In genomic region chr12:57763881-57764661, GRCh38 we compare ENCODE assay signal across 11 cellular contexts. TPM values are rescaled to one million over a fixed set of nuclear protein-coding genes. Genes with fewer than 3 reads are reported as not detected.
A peak's percentile ranks its signal among the peaks of the same experiment; 100 is the strongest.
DNase-seq lines count a peak whose midpoint lies in the region; TF ChIP-seq lines count a peak whose summit lies in the region.
"Had no signal": no experiment of that assay in that cellular context is flagged by ENCODE, and none has a peak within 500 bp of the region (broad histone marks: within the 10 kb centered on the region; RNA-seq: fewer than 3 reads in every experiment).

No MANE protein-coding gene starts in this region.

- no peak overlapping the region for H2AFZ ChIP-seq in GM23248

- H3K27ac Mint-ChIP-seq in T-helper 1 cell treated with Interleukin-12 subunit alpha and Interleukin-12 subunit beta and Interleukin-4 antibody, amounts not matched to agents 30 μg/mL and 1 μg/mL, for 36 hours, result peak overlapping the region; percentile 32
- no peak overlapping the region for H3K27ac Mint-ChIP-seq in neural crest cell (ENCODE audit: unreplicated experiment)

- CTCF ChIA-PET in RWPE1 (lab: Yijun Ruan, JAX), result interaction anchor here (0.9 kb wide), 1 partner anchor 8 kb away, joined by 3 read pairs; no protein-coding TSS in a partner anchor

- H3K9me3 ChIP-seq in duodenal mucosa (ENCODE audit: control insufficient read depth in 1 of 2, low read length in 2 of 2), result no peaks in the 10 kb centered on the region
- no peaks in the 10 kb centered on the region for H3K9me3 ChIP-seq in GM23248 (ENCODE audit: low read depth)

- peaks cover 0 to 11% of the 10 kb centered on the region in 2 donors for H3K36me3 ChIP-seq in duodenal mucosa (ENCODE audit: control insufficient read depth in 1 of 2, insufficient read depth in 2 of 2, low read length in 2 of 2)
- no peaks in the 10 kb centered on the region for H3K36me3 ChIP-seq in GM23248 (ENCODE audit: low read depth)

- TF ChIP-seq CTCF in RWPE1 (conservative IDR thresholded peaks at IDR 0.05; ENCODE audit: low read depth) (no peak), neural crest cell (conservative IDR thresholded peaks at IDR 0.05) (no peak)

- H3F3A ChIP-seq in GM23248 (ENCODE audit: insufficient read depth), result peaks cover 4% of the 10 kb centered on the region; the same call in 1 of the 2 replicates

- 83 to 84% methylated on average over 6 of the region's 6 CpGs for WGBS in GM23248 (ENCODE audit: low coverage in 1 of 2, low lambda C conversion rate in 2 of 2, missing lambda C conversion rate in 2 of 2), 2 experiments

- no peaks in the 10 kb centered on the region for H3K79me2 ChIP-seq in GM23248 (ENCODE audit: insufficient read depth)

- H3K4me1 ChIP-seq in duodenal mucosa (ENCODE audit: control insufficient read depth in 1 of 2, insufficient read depth in 2 of 2, low read length in 2 of 2) (peaks cover 19 to 29% of the 10 kb centered on the region in 2 donors), GM23248 (ENCODE audit: insufficient read depth) (0 out of 2 replicates have a peak, but pooled peaks cover 9% of the 10 kb centered on the region)

- H3K9me3 Mint-ChIP-seq in T-helper 1 cell treated with Interleukin-12 subunit alpha and Interleukin-12 subunit beta and Interleukin-4 antibody, amounts not matched to agents 30 μg/mL and 1 μg/mL, for 36 hours, result no peaks in the 10 kb centered on the region
- H3K9me3 Mint-ChIP-seq in neural crest cell, result no peaks in the 10 kb centered on the region

- H3K4me3 ChIP-seq in duodenal mucosa (ENCODE audit: low read depth in 1 of 2, low read length in 2 of 2), result peak overlapping the region; percentile 77 to 83
- no peak overlapping the region for H3K4me3 ChIP-seq in GM23248

- in situ Hi-C loops in GM23248 (cut with MboI), result no loop called here

- H3K4me3 Mint-ChIP-seq in T-helper 1 cell treated with Interleukin-12 subunit alpha and Interleukin-12 subunit beta and Interleukin-4 antibody, amounts not matched to agents 30 μg/mL and 1 μg/mL, for 36 hours, result peak overlapping the region; percentile 89
- H3K4me3 Mint-ChIP-seq in neural crest cell, result peak overlapping the region; percentile 19

- H3K4me2 ChIP-seq in GM23248 (ENCODE audit: unreplicated experiment), result no peak overlapping the region

- H4K20me1 ChIP-seq in GM23248 (ENCODE audit: insufficient read depth), result no peaks in the 10 kb centered on the region

- no peaks in the 10 kb centered on the region for H3K9me2 ChIP-seq in GM23248 (ENCODE audit: insufficient read depth)

- H3K27ac ChIP-seq in RWPE1, result peak overlapping the region; percentile 89
- no peak overlapping the region for H3K27ac ChIP-seq in duodenal mucosa (ENCODE audit: low read depth, low read length)
- no peak overlapping the region for H3K27ac ChIP-seq in GM23248
- H3K27ac ChIP-seq: 22Rv1 had no signal

- H3K9ac ChIP-seq in duodenal mucosa (ENCODE audit: low read depth in 1 of 2, low read length in 2 of 2) (peak overlapping the region in 1 of 2 donors; percentile 67), GM23248 (no peak overlapping the region)

- peaks cover 20% of the 10 kb centered on the region for H3K27me3 Mint-ChIP-seq in T-helper 1 cell treated with Interleukin-12 subunit alpha and Interleukin-12 subunit beta and Interleukin-4 antibody, amounts not matched to agents 30 μg/mL and 1 μg/mL, for 36 hours (ENCODE audit: low read depth)
- H3K27me3 Mint-ChIP-seq in neural crest cell (ENCODE audit: low read depth), result peaks cover 95% of the 10 kb centered on the region

- H3K36me3 Mint-ChIP-seq in T-helper 1 cell treated with Interleukin-12 subunit alpha and Interleukin-12 subunit beta and Interleukin-4 antibody, amounts not matched to agents 30 μg/mL and 1 μg/mL, for 36 hours (ENCODE audit: low read depth), result peaks cover 21% of the 10 kb centered on the region
- peaks cover 7% of the 10 kb centered on the region for H3K36me3 Mint-ChIP-seq in neural crest cell (ENCODE audit: low read depth)

- peaks cover 32% of the 10 kb centered on the region for H3K4me1 Mint-ChIP-seq in T-helper 1 cell treated with Interleukin-12 subunit alpha and Interleukin-12 subunit beta and Interleukin-4 antibody, amounts not matched to agents 30 μg/mL and 1 μg/mL, for 36 hours (ENCODE audit: low read depth)
- H3K4me1 Mint-ChIP-seq in neural crest cell, result peaks cover 10% of the 10 kb centered on the region

- H3K27me3 ChIP-seq in duodenal mucosa (ENCODE audit: control insufficient read depth in 1 of 2, insufficient read depth in 2 of 2, low read length in 2 of 2), result peaks cover 25 to 33% of the 10 kb centered on the region in 2 donors
- H3K27me3 ChIP-seq in GM23248 (replicated peaks; ENCODE audit: insufficient read depth), result peaks cover 15% of the 10 kb centered on the region

- POLR2A ChIA-PET in RWPE1 (lab: Yijun Ruan, JAX; ENCODE audit: low non-redundant PET), result no interaction called here

- DNase-seq in T-helper 1 cell, result no peak
- no peak for DNase-seq in RWPE1 (ENCODE audit: low spot score)
- DNase-seq in neural crest cell (ENCODE audit: low read depth, low spot score), result no peak
- no peak for DNase-seq in GM23248
- no peak for DNase-seq in SKM-1 treated with dmso at 0.1 percent for 144 hours (lab: John Stamatoyannopoulos, UW; ENCODE audit: unreplicated experiment)
- no peak for DNase-seq in NOMO-1 (lab: John Stamatoyannopoulos, UW; ENCODE audit: unreplicated experiment in 2 of 2)
- DNase-seq: anterior cingulate cortex, Right ventricle myocardium superior had no signal

RNA-seq across cellular contexts. Expression of gene CYP27B1, which starts 2.8 kb away (rescaled TPM):
- total RNA-seq in neural crest cell, result 3.2 and 4.2 TPM in 2 replicates
- total RNA-seq in GM23248 (2014; rRNA removed; shearing (Covaris generic)), result 0.86 and 1.0 TPM in 2 replicates
- polyA plus RNA-seq in GM23248 (2016; fragmentation: Nextera tagmentation; extraction: Ambion mirVana), result 0.42 and 0.78 TPM in 2 replicates
- total RNA-seq: Right ventricle myocardium superior had no signal

RNA-seq across cellular contexts. Expression of gene METTL1, which starts 7.8 kb away (rescaled TPM):
- total RNA-seq in neural crest cell, result 37.8 and 40.5 TPM in 2 replicates
- total RNA-seq in GM23248 (2014; rRNA removed; shearing (Covaris generic)), result 3.7 and 7.3 TPM in 2 replicates
- polyA plus RNA-seq in GM23248 (2016; fragmentation: Nextera tagmentation; extraction: Ambion mirVana), result 29.8 and 33.2 TPM in 2 replicates

RNA-seq across cellular contexts. Expression of gene EEF1AKMT3, which starts 8.3 kb away (rescaled TPM):
- 4.5 and 5.6 TPM in 2 replicates for total RNA-seq in neural crest cell
- total RNA-seq in GM23248 (2014; rRNA removed; shearing (Covaris generic)), result 7.0 and 12.4 TPM in 2 replicates
- polyA plus RNA-seq in GM23248 (2016; fragmentation: Nextera tagmentation; extraction: Ambion mirVana), result 15.0 and 15.7 TPM in 2 replicates

RNA-seq across cellular contexts. Expression of gene MARCHF9, which starts 9.2 kb away (rescaled TPM):
- 16.7 and 18.8 TPM in 2 replicates for total RNA-seq in neural crest cell
- total RNA-seq in GM23248 (2014; rRNA removed; shearing (Covaris generic)), result 0.97 and 1.4 TPM in 2 replicates
- 0.18 TPM in 1 of 2 replicates, not detected in the other for polyA plus RNA-seq in GM23248 (2016; fragmentation: Nextera tagmentation; extraction: Ambion mirVana)

RNA-seq across cellular contexts. Expression of gene CDK4, which starts 12.0 kb away (rescaled TPM):
- 332 and 333 TPM in 2 replicates for total RNA-seq in neural crest cell
- 133 and 152 TPM in 2 replicates for total RNA-seq in GM23248 (2014; rRNA removed; shearing (Covaris generic))
- 123 and 137 TPM in 2 replicates for polyA plus RNA-seq in GM23248 (2016; fragmentation: Nextera tagmentation; extraction: Ambion mirVana)
